1 cellular context compared by ENCODE assay signal in genomic region chr1:175649416-175649815, GRCh38.
TF ChIP-seq lines count a peak whose summit lies in the region.

No MANE protein-coding gene starts in this region.

TF ChIP-seq in GM23338, 12 proteins besides CTCF, POLR2A, EP300 and RAD21 (continued from another document):
- TF ChIP-seq ETS1 (IDR thresholded peaks at IDR 0.05) (no peak), CREB1 (CRISPR knock-in tag; IDR thresholded peaks at IDR 0.05; ENCODE audit: low read depth) (no peak), REST (IDR thresholded peaks at IDR 0.05; ENCODE audit: unreplicated experiment) (no peak), STAT1 (IDR thresholded peaks at IDR 0.05; ENCODE audit: unreplicated experiment) (no peak), EZH2 (IDR thresholded peaks at IDR 0.05; ENCODE audit: low read depth, unreplicated experiment) (no peak), POLR2AphosphoS5 (IDR thresholded peaks at IDR 0.05; ENCODE audit: low read depth) (no peak), ZNF114 (CRISPR knock-in tag; IDR thresholded peaks at IDR 0.05) (no peak), EZH2phosphoT487 (IDR thresholded peaks at IDR 0.05; ENCODE audit: unreplicated experiment) (no peak), JUNB (IDR thresholded peaks at IDR 0.05; ENCODE audit: unreplicated experiment) (no peak)
